ENCODE assay signal across 20 cellular contexts in genomic region chr16:35258381-35258780, GRCh38.
"Had no signal": no experiment of that assay in that cellular context is flagged by ENCODE, and none has a peak within 500 bp of the region (broad histone marks: within the 10 kb centered on the region; RNA-seq: fewer than 3 reads in every experiment).

No MANE protein-coding gene starts in this region.

- DNase-seq: dermis blood vessel endothelial cell; dorsolateral prefrontal cortex; effector CD4-positive, alpha-beta T cell; effector memory CD4-positive, alpha-beta T cell; erythroblast; foreskin keratinocyte; heart left ventricle; hypothalamus; left cardiac atrium; left lung; left ventricle myocardium superior; lower lobe of right lung; mesenchymal stem cell; mucosa of descending colon; naive B cell had no signal

- ATAC-seq: esophagus mucosa, foreskin keratinocyte, gastroesophageal sphincter, heart left ventricle, left cardiac atrium, left lung, left ventricle myocardium superior, lower lobe of right lung, mucosa of descending colon had no signal

- H3K36me3 Mint-ChIP-seq: naive B cell had no signal

- H3K4me3 ChIP-seq: coronary artery, dorsolateral prefrontal cortex, gastroesophageal sphincter, heart left ventricle, hepatocyte, left lung, lower lobe of right lung, mucosa of descending colon had no signal

- H3K27me3 Mint-ChIP-seq: naive B cell had no signal

- H3K27ac Mint-ChIP-seq: mesothelial cell of epicardium, naive B cell had no signal

- H3K9me3 ChIP-seq: lower lobe of right lung had no signal

- H3K4me1 Mint-ChIP-seq: mesothelial cell of epicardium, naive B cell had no signal

- H3K4me3 Mint-ChIP-seq: mesothelial cell of epicardium, naive B cell had no signal
